In genomic region chr11:9756878-9757277, GRCh38 we compare ENCODE assay signal across 18 cellular contexts.
A peak's percentile ranks its signal among the peaks of the same experiment; 100 is the strongest.
DNase-seq lines count a peak whose midpoint lies in the region; ATAC-seq, FAIRE-seq and TF ChIP-seq lines count a peak whose summit lies in the region.
"Had no signal": no experiment of that assay in that cellular context is flagged by ENCODE, and none has a peak within 500 bp of the region (broad histone marks: within the 10 kb centered on the region; RNA-seq: fewer than 3 reads in every experiment).

No MANE protein-coding gene starts in this region.

- H3K27me3 ChIP-seq in OCI-LY3 (ENCODE audit: low read depth, low read length) (no peaks in the 10 kb centered on the region), endothelial cell of umbilical vein (ENCODE audit: control insufficient read depth in 2 of 2, insufficient read depth in 2 of 2, low read length in 2 of 2) (no peaks in the 10 kb centered on the region)
- H3K27me3 ChIP-seq: right atrium auricular region had no signal

- no peak for DNase-seq in T-helper 1 cell
- no peak for DNase-seq in endothelial cell of umbilical vein (ENCODE audit: low read depth, low spot score)
- DNase-seq in stimulated activated naive B cell treated with anti-CD40 and anti-IgM and Interleukin-4, amounts not matched to agents 10 μg/mL and 1 μg/mL and 100 μg/mL, for 72 hours, result no peak
- no peak for DNase-seq in cerebellar nuclear complex (lab: John Stamatoyannopoulos, UW)
- DNase-seq: DMS79, NCI-H1048, NCI-H748 treated with DMSO at 0.1 percent for 48 hours, RPMI8226 had no signal

- H3K4me3 Mint-ChIP-seq in T-helper 1 cell treated with Interleukin-12 subunit alpha and Interleukin-12 subunit beta and Interleukin-4 antibody, amounts not matched to agents 30 μg/mL and 1 μg/mL, for 36 hours, result no peak overlapping the region
- H3K4me3 Mint-ChIP-seq in stimulated activated naive B cell treated with anti-CD40 and anti-IgM and Interleukin-4, amounts not matched to agents 10 μg/mL and 1 μg/mL and 100 μg/mL, for 72 hours, result peak overlapping the region; percentile 24 to 70

- dilution Hi-C loops in endothelial cell of umbilical vein (cut with MboI; ENCODE audit: extremely low pct_ligation_motif_present, low sequenced_read_pairs), result no loop called here

- no TSS peak for BruUV-seq in endothelial cell of umbilical vein (replicated peaks; lab: Mats Ljungman, UMichigan)

- POLR2A ChIA-PET in endothelial cell of umbilical vein (lab: Charles Lee), result no interaction called here

- TF ChIP-seq CTCF in OCI-LY3 (IDR thresholded peaks at IDR 0.05; ENCODE audit: low read depth, low read length), result no peak
- no peak for TF ChIP-seq CTCF in endothelial cell of umbilical vein (IDR thresholded peaks at IDR 0.05; ENCODE audit: extremely low read depth in 1 of 2, insufficient read depth in 1 of 2, low read depth in 1 of 2, low read length in 2 of 2)

- TF ChIP-seq POLR2A in endothelial cell of umbilical vein (IDR thresholded peaks at IDR 0.05; ENCODE audit: low read depth, low read length), result no peak

- intact Hi-C loops in endothelial cell of umbilical vein (cut with micrococcal nuclease), result loop anchor here (5.0 kb wide), 2 partner anchors 230 to 650 kb away; no protein-coding TSS in a partner anchor

- H3K4me1 Mint-ChIP-seq in T-helper 1 cell treated with Interleukin-12 subunit alpha and Interleukin-12 subunit beta and Interleukin-4 antibody, amounts not matched to agents 30 μg/mL and 1 μg/mL, for 36 hours (ENCODE audit: low read depth), result peaks cover 37% of the 10 kb centered on the region
- H3K4me1 Mint-ChIP-seq in stimulated activated naive B cell treated with anti-CD40 and anti-IgM and Interleukin-4, amounts not matched to agents 10 μg/mL and 1 μg/mL and 100 μg/mL, for 72 hours, result peaks cover 68 to 90% of the 10 kb centered on the region in 2 donors

- no peak overlapping the region for H2AFZ ChIP-seq in OCI-LY3 (ENCODE audit: low read depth, low read length)
- H2AFZ ChIP-seq in endothelial cell of umbilical vein (ENCODE audit: low read depth, low read length), result no peak overlapping the region

- H4K20me1 ChIP-seq in OCI-LY3 (ENCODE audit: insufficient read depth, low read length), result peaks cover 4% of the 10 kb centered on the region
- H4K20me1 ChIP-seq in endothelial cell of umbilical vein (replicated peaks; ENCODE audit: control insufficient read depth, extremely low read depth, insufficient read depth, low read length), result no peaks in the 10 kb centered on the region

- H3K36me3 Mint-ChIP-seq in T-helper 1 cell treated with Interleukin-12 subunit alpha and Interleukin-12 subunit beta and Interleukin-4 antibody, amounts not matched to agents 30 μg/mL and 1 μg/mL, for 36 hours (ENCODE audit: low read depth), result no peaks in the 10 kb centered on the region
- H3K36me3 Mint-ChIP-seq in stimulated activated naive B cell treated with anti-CD40 and anti-IgM and Interleukin-4, amounts not matched to agents 10 μg/mL and 1 μg/mL and 100 μg/mL, for 72 hours, result peaks cover 10 to 39% of the 10 kb centered on the region in 2 donors
- H3K36me3 Mint-ChIP-seq: activated naive CD4-positive, alpha-beta T cell treated with anti-CD3 and anti-CD28 coated beads, Interleukin-2, amount 50 U/mL, for 24 hours; mesothelial cell of epicardium had no signal

- H3K4me3 ChIP-seq in OCI-LY3 (ENCODE audit: low read length) (no peak overlapping the region), endothelial cell of umbilical vein (replicated peaks in 1 of 3; ENCODE audit: insufficient read depth in 1 of 3, low read depth in 1 of 3, low read length in 3 of 3) (no peak overlapping the region)
- H3K4me3 ChIP-seq: right atrium auricular region had no signal

- no peaks in the 10 kb centered on the region for H3K9me1 ChIP-seq in endothelial cell of umbilical vein (replicated peaks; ENCODE audit: control insufficient read depth, extremely low read depth, insufficient read depth, low read length)

- H3K27ac ChIP-seq in OCI-LY3 (ENCODE audit: low read length) (peak overlapping the region; percentile 76), endothelial cell of umbilical vein (ENCODE audit: insufficient read depth, low read depth, low read length) (no peak overlapping the region)
- H3K27ac ChIP-seq: neutrophil had no signal

- no peak overlapping the region for H3K9ac ChIP-seq in OCI-LY3 (ENCODE audit: low read length)
- H3K9ac ChIP-seq in endothelial cell of umbilical vein (replicated peaks; ENCODE audit: extremely low read depth, insufficient read depth, low read length), result no peak overlapping the region

- H3K36me3 ChIP-seq in OCI-LY3 (replicated peaks; ENCODE audit: low read depth, low read length) (peaks cover 11% of the 10 kb centered on the region), endothelial cell of umbilical vein (ENCODE audit: control insufficient read depth in 2 of 2, extremely low read depth in 1 of 2, insufficient read depth in 2 of 2, low read length in 2 of 2) (peaks cover 5 to 6% of the 10 kb centered on the region in 2 experiments)
- H3K36me3 ChIP-seq: right atrium auricular region had no signal

- H3K4me2 ChIP-seq in OCI-LY3 (ENCODE audit: low read length), result peak overlapping the region; percentile 94
- no peak overlapping the region for H3K4me2 ChIP-seq in endothelial cell of umbilical vein (ENCODE audit: insufficient read depth, low read length)

- H3K9me3 Mint-ChIP-seq in T-helper 1 cell treated with Interleukin-12 subunit alpha and Interleukin-12 subunit beta and Interleukin-4 antibody, amounts not matched to agents 30 μg/mL and 1 μg/mL, for 36 hours, result no peaks in the 10 kb centered on the region
- no peaks in the 10 kb centered on the region for H3K9me3 Mint-ChIP-seq in stimulated activated naive B cell treated with anti-CD40 and anti-IgM and Interleukin-4, amounts not matched to agents 10 μg/mL and 1 μg/mL and 100 μg/mL, for 72 hours
- H3K9me3 Mint-ChIP-seq: activated naive CD4-positive, alpha-beta T cell treated with anti-CD3 and anti-CD28 coated beads, Interleukin-2, amount 50 U/mL, for 24 hours; mesothelial cell of epicardium had no signal

- peaks cover 77% of the 10 kb centered on the region for H3K4me1 ChIP-seq in OCI-LY3 (ENCODE audit: low read length)
- H3K4me1 ChIP-seq in endothelial cell of umbilical vein (ENCODE audit: control insufficient read depth, extremely low read depth, insufficient read depth, low read length), result peaks cover 39% of the 10 kb centered on the region

- no peak for ATAC-seq in stimulated activated naive B cell treated with anti-CD40 and anti-IgM and Interleukin-4, amounts not matched to agents 10 μg/mL and 1 μg/mL and 100 μg/mL, for 72 hours (replicated peaks)
- ATAC-seq in GM18867 (IDR thresholded peaks at IDR 0.05; ENCODE audit: unreplicated experiment) (no peak), GM18907 (IDR thresholded peaks at IDR 0.05; ENCODE audit: unreplicated experiment) (no peak)
- ATAC-seq: activated CD4-positive, CD25-positive, alpha-beta regulatory T cell treated with anti-CD3 and anti-CD28 coated beads, Interleukin-2, amount 50 U/mL, for 24 hours had no signal

- no peak for FAIRE-seq in endothelial cell of umbilical vein (lab: Jason Lieb, UNC)
- FAIRE-seq: bronchial epithelial cell had no signal

- peaks cover 30% of the 10 kb centered on the region for H3K79me2 ChIP-seq in OCI-LY3 (ENCODE audit: low read length)
- no peaks in the 10 kb centered on the region for H3K79me2 ChIP-seq in endothelial cell of umbilical vein (ENCODE audit: control insufficient read depth, insufficient read depth, low read length)

- peak overlapping the region; percentile 37 for H3K27ac Mint-ChIP-seq in T-helper 1 cell treated with Interleukin-12 subunit alpha and Interleukin-12 subunit beta and Interleukin-4 antibody, amounts not matched to agents 30 μg/mL and 1 μg/mL, for 36 hours
- H3K27ac Mint-ChIP-seq in stimulated activated naive B cell treated with anti-CD40 and anti-IgM and Interleukin-4, amounts not matched to agents 10 μg/mL and 1 μg/mL and 100 μg/mL, for 72 hours, result peak overlapping the region; percentile 97
- H3K27ac Mint-ChIP-seq: activated naive CD4-positive, alpha-beta T cell treated with anti-CD3 and anti-CD28 coated beads, Interleukin-2, amount 50 U/mL, for 24 hours had no signal

- H3K9me3 ChIP-seq in OCI-LY3 (ENCODE audit: insufficient read depth, low read length) (no peaks in the 10 kb centered on the region), endothelial cell of umbilical vein (replicated peaks; ENCODE audit: control insufficient read depth, insufficient read depth, low read length) (no peaks in the 10 kb centered on the region)
- H3K9me3 ChIP-seq: neutrophil, right atrium auricular region had no signal

- CTCF ChIA-PET in endothelial cell of umbilical vein (lab: Charles Lee), result interaction anchor here (0.9 to 1.7 kb wide), 2 partner anchors 216 to 222 kb away, joined by 3 to 4 read pairs; no protein-coding TSS in a partner anchor

- no peaks in the 10 kb centered on the region for H3K27me3 Mint-ChIP-seq in T-helper 1 cell treated with Interleukin-12 subunit alpha and Interleukin-12 subunit beta and Interleukin-4 antibody, amounts not matched to agents 30 μg/mL and 1 μg/mL, for 36 hours (ENCODE audit: low read depth)
- H3K27me3 Mint-ChIP-seq in stimulated activated naive B cell treated with anti-CD40 and anti-IgM and Interleukin-4, amounts not matched to agents 10 μg/mL and 1 μg/mL and 100 μg/mL, for 72 hours, result no peaks in the 10 kb centered on the region
- H3K27me3 Mint-ChIP-seq: activated naive CD4-positive, alpha-beta T cell treated with anti-CD3 and anti-CD28 coated beads, Interleukin-2, amount 50 U/mL, for 24 hours had no signal

TF ChIP-seq in endothelial cell of umbilical vein, 7 proteins besides CTCF, POLR2A, EP300 and RAD21:
- TF ChIP-seq EZH2 (IDR thresholded peaks at IDR 0.05; ENCODE audit: borderline replicate concordance, low read depth, low read length, severe bottlenecking), result no peak
- peak; percentile 14 for TF ChIP-seq POLR2AphosphoS5 (IDR thresholded peaks at IDR 0.05; ENCODE audit: insufficient read depth, low read depth, low read length)
- TF ChIP-seq FOS (IDR thresholded peaks at IDR 0.05; ENCODE audit: borderline replicate concordance, insufficient read depth, low read length), result no peak
